ENCODE assay signal across 23 cellular contexts in the genomic region with DNA sequence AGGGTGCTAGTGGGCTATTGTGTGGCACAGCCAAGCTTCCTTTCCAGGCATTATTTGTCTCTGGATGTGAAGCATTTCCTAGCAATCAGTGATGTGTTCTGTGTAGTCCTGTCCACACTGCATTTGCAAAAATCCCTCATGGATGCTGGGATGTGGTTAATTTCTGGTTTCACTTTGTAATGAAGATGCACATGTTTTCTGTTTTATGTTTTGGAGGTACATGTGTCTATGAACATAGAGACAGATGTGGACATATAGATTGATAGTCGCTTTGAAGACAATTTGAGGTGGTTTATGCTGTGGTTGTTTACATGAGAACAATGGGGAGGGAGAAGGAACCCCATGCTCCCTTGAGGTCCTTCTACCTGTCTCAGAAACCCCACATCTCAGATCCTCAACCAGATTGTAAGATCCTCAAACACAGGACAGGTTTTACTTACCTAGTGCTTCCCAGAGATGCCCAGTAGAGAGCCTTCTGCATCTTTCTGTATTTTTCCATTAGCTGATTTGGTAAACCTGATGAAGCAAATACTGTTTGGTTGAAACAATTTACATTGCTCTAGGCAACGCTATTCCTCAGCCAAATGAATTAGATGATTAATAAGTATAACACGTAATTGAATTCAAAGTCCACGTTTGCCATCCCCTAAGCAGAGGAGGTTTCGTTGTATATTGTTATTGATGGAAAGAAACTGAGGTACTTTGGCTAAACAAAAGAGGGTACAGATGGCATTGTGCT.
DNase-seq lines count a peak whose midpoint lies in the region; ATAC-seq, FAIRE-seq and TF ChIP-seq lines count a peak whose summit lies in the region.
"Had no signal": no experiment of that assay in that cellular context is flagged by ENCODE, and none has a peak within 500 bp of the region (broad histone marks: within the 10 kb centered on the region; RNA-seq: fewer than 3 reads in every experiment).

No MANE protein-coding gene starts in this region.

- no peak overlapping the region for H3K9ac ChIP-seq in GM23248

- no peaks in the 10 kb centered on the region for H3K9me2 ChIP-seq in GM23248 (ENCODE audit: insufficient read depth)

- CTCF ChIA-PET in Panc1 (lab: Charles Lee) = no interaction called here

- intact Hi-C loops in Panc1 (cut with micrococcal nuclease; ENCODE audit: unreplicated experiment) = loop anchor here (5.0 kb wide), 4 partner anchors 107 to 278 kb away; no protein-coding TSS in a partner anchor
- intact Hi-C loops in activated T-helper 1 cell treated with anti-CD3 and anti-CD28 coated beads, Interleukin-12 subunit alpha, Interleukin-12 subunit beta, Interleukin-2, Interleukin-4 antibody, amounts not matched to agents 30 ng/mL and 10 ng/mL and 1 ng/mL, durations not matched to agents 14 hours and 24 hours and 36 hours (cut with micrococcal nuclease) = no loop called here

- no peak overlapping the region for H3K4me2 ChIP-seq in GM23248 (ENCODE audit: unreplicated experiment)

- H3K27ac Mint-ChIP-seq in activated T-helper 1 cell treated with anti-CD3 and anti-CD28 coated beads, Interleukin-12 subunit alpha, Interleukin-12 subunit beta, Interleukin-2, Interleukin-4 antibody, amounts not matched to agents 30 ng/mL and 10 ng/mL and 1 ng/mL, durations not matched to agents 14 hours and 24 hours and 36 hours = no peak overlapping the region
- H3K27ac Mint-ChIP-seq: activated CD8-positive, alpha-beta T cell treated with anti-CD3 and anti-CD28 coated beads for 36 hours; dendritic cell treated with granulocyte-macrophage colony-stimulating factor and Interleukin-4, amounts not matched to agents 40 ng/mL and 50 ng/mL, for 4 days had no signal

- peaks cover 40% of the 10 kb centered on the region for H3F3A ChIP-seq in GM23248 (ENCODE audit: insufficient read depth)

- in situ Hi-C loops in GM23248 (cut with MboI) = loop anchor here (10.0 kb wide), 1 partner anchor 110 kb away; no protein-coding TSS in a partner anchor
- in situ Hi-C loops in Panc1 (cut with HindIII; ENCODE audit: low pct_unique_long_range_greater_than_20kb, low sequenced_read_pairs) = no loop called here

- TF ChIP-seq CTCF in Panc1 (IDR thresholded peaks at IDR 0.05) (no peak), bronchial epithelial cell (IDR thresholded peaks at IDR 0.05; ENCODE audit: insufficient read depth, low read length, severe bottlenecking) (no peak)

- DNase-seq in GM23248 (peak; percentile 65), Panc1 (ENCODE audit: low read depth, low spot score) (no peak), bronchial epithelial cell (ENCODE audit: low read depth) (peak; percentile 55), small intestine (peak; percentile 42), DMS79 (lab: John Stamatoyannopoulos, UW) (no peak)
- no peak for DNase-seq in activated T-helper 1 cell treated with anti-CD3 and anti-CD28 coated beads, Interleukin-12 subunit alpha, Interleukin-12 subunit beta, Interleukin-2, Interleukin-4 antibody, amounts not matched to agents 30 ng/mL and 10 ng/mL and 1 ng/mL, durations not matched to agents 14 hours and 24 hours and 36 hours (ENCODE audit: low spot score)
- DNase-seq: activated CD8-positive, alpha-beta T cell treated with anti-CD3 and anti-CD28 coated beads for 36 hours; activated gamma-delta T cell treated with Interleukin-2 at 50 U/mL for 16 hours; caudate nucleus; heart right ventricle; naive thymus-derived CD4-positive, alpha-beta T cell; NCI-H1417; NCI-H2081 treated with DMSO at 0.1 percent for 48 hours; NCI-H345; NCI-H748 treated with DMSO at 0.1 percent for 48 hours; nucleus accumbens; Right ventricle myocardium superior; trophoblast cell had no signal

- peaks cover 3% of the 10 kb centered on the region for H3K36me3 Mint-ChIP-seq in activated T-helper 1 cell treated with anti-CD3 and anti-CD28 coated beads, Interleukin-12 subunit alpha, Interleukin-12 subunit beta, Interleukin-2, Interleukin-4 antibody, amounts not matched to agents 30 ng/mL and 10 ng/mL and 1 ng/mL, durations not matched to agents 14 hours and 24 hours and 36 hours (ENCODE audit: low read depth)

- H3K4me3 Mint-ChIP-seq in activated T-helper 1 cell treated with anti-CD3 and anti-CD28 coated beads, Interleukin-12 subunit alpha, Interleukin-12 subunit beta, Interleukin-2, Interleukin-4 antibody, amounts not matched to agents 30 ng/mL and 10 ng/mL and 1 ng/mL, durations not matched to agents 14 hours and 24 hours and 36 hours = no peak overlapping the region
- H3K4me3 Mint-ChIP-seq: activated CD8-positive, alpha-beta T cell treated with anti-CD3 and anti-CD28 coated beads for 36 hours; dendritic cell treated with granulocyte-macrophage colony-stimulating factor and Interleukin-4, amounts not matched to agents 40 ng/mL and 50 ng/mL, for 4 days; naive thymus-derived CD4-positive, alpha-beta T cell had no signal

- POLR2A ChIA-PET in Panc1 (lab: Charles Lee) = interaction anchor here (0.6 kb wide), 1 partner anchor 10 kb away, joined by 5 read pairs; no protein-coding TSS in a partner anchor

- FAIRE-seq in bronchial epithelial cell (lab: Jason Lieb, UNC) = peak; percentile 89
- FAIRE-seq in small intestine (lab: Jason Lieb, UNC) = no peak
- FAIRE-seq: endometrium, GM12891 had no signal

- peaks cover 5% of the 10 kb centered on the region for H3K27me3 Mint-ChIP-seq in activated T-helper 1 cell treated with anti-CD3 and anti-CD28 coated beads, Interleukin-12 subunit alpha, Interleukin-12 subunit beta, Interleukin-2, Interleukin-4 antibody, amounts not matched to agents 30 ng/mL and 10 ng/mL and 1 ng/mL, durations not matched to agents 14 hours and 24 hours and 36 hours (ENCODE audit: insufficient read depth)
- H3K27me3 Mint-ChIP-seq: activated CD8-positive, alpha-beta T cell treated with anti-CD3 and anti-CD28 coated beads for 36 hours had no signal

- H3K27ac ChIP-seq in GM23248 (no peak overlapping the region), Panc1 (ENCODE audit: low read length) (peak overlapping the region; percentile 99), small intestine (ENCODE audit: low read depth in 1 of 2, low read length in 1 of 2) (no peak overlapping the region)
- H3K27ac ChIP-seq: heart right ventricle had no signal

- H3K9me3 Mint-ChIP-seq in activated T-helper 1 cell treated with anti-CD3 and anti-CD28 coated beads, Interleukin-12 subunit alpha, Interleukin-12 subunit beta, Interleukin-2, Interleukin-4 antibody, amounts not matched to agents 30 ng/mL and 10 ng/mL and 1 ng/mL, durations not matched to agents 14 hours and 24 hours and 36 hours = no peaks in the 10 kb centered on the region
- H3K9me3 Mint-ChIP-seq: activated CD8-positive, alpha-beta T cell treated with anti-CD3 and anti-CD28 coated beads for 36 hours; dendritic cell treated with granulocyte-macrophage colony-stimulating factor and Interleukin-4, amounts not matched to agents 40 ng/mL and 50 ng/mL, for 4 days had no signal

- H3K36me3 ChIP-seq in GM23248 (ENCODE audit: low read depth) (no peaks in the 10 kb centered on the region), Panc1 (ENCODE audit: control insufficient read depth, insufficient read depth, low read length) (no peaks in the 10 kb centered on the region), bronchial epithelial cell (ENCODE audit: control insufficient read depth, insufficient read depth, low read length) (no peaks in the 10 kb centered on the region), small intestine (ENCODE audit: control insufficient read depth in 2 of 2, insufficient read depth in 2 of 2, low read length in 2 of 2) (no peaks in the 10 kb centered on the region)
- H3K36me3 ChIP-seq: heart right ventricle had no signal

- ATAC-seq in Panc1 = no peak
- ATAC-seq in GM21576 (IDR thresholded peaks at IDR 0.05; ENCODE audit: unreplicated experiment) = no peak
- ATAC-seq: activated CD4-positive, CD25-positive, alpha-beta regulatory T cell treated with anti-CD3 and anti-CD28 coated beads, Interleukin-2, amount 50 U/mL, for 24 hours; activated CD8-positive, alpha-beta T cell treated with anti-CD3 and anti-CD28 coated beads for 36 hours; heart right ventricle; naive thymus-derived CD4-positive, alpha-beta T cell had no signal

- no peaks in the 10 kb centered on the region for H3K27me3 ChIP-seq in GM23248 (replicated peaks; ENCODE audit: insufficient read depth)
- H3K27me3 ChIP-seq in Panc1 (ENCODE audit: control insufficient read depth, insufficient read depth, low read length) = no peaks in the 10 kb centered on the region
- no peaks in the 10 kb centered on the region for H3K27me3 ChIP-seq in bronchial epithelial cell (ENCODE audit: control insufficient read depth, insufficient read depth, low read length)
- H3K27me3 ChIP-seq in small intestine (ENCODE audit: control insufficient read depth in 2 of 2, insufficient read depth in 2 of 2, low read length in 2 of 2) = no peaks in the 10 kb centered on the region

- no peak overlapping the region for H2AFZ ChIP-seq in GM23248

- peaks cover 29% of the 10 kb centered on the region for H3K4me1 Mint-ChIP-seq in activated T-helper 1 cell treated with anti-CD3 and anti-CD28 coated beads, Interleukin-12 subunit alpha, Interleukin-12 subunit beta, Interleukin-2, Interleukin-4 antibody, amounts not matched to agents 30 ng/mL and 10 ng/mL and 1 ng/mL, durations not matched to agents 14 hours and 24 hours and 36 hours (ENCODE audit: low read depth)

- BruUV-seq in Panc1 (replicated peaks; lab: Mats Ljungman, UMichigan) = no TSS peak

- WGBS in GM23248 (ENCODE audit: low coverage in 1 of 2, low lambda C conversion rate in 2 of 2, missing lambda C conversion rate in 2 of 2), 2 experiments = 53 to 67% methylated on average over 5 of the region's 5 CpGs
- 19 to 58% (median 39%) methylated on average over 5 of the region's 5 CpGs for WGBS in small intestine, 3 donors

- H3K9me3 ChIP-seq in GM23248 (ENCODE audit: low read depth) = no peaks in the 10 kb centered on the region
- H3K9me3 ChIP-seq in Panc1 (ENCODE audit: control insufficient read depth, insufficient read depth, low read depth, low read length) = peaks cover 8% of the 10 kb centered on the region; the same call in 1 of the 2 replicates
- H3K9me3 ChIP-seq in small intestine (ENCODE audit: control insufficient read depth, low read depth) = no peaks in the 10 kb centered on the region
- H3K9me3 ChIP-seq: heart right ventricle had no signal

- H4K20me1 ChIP-seq in GM23248 (ENCODE audit: insufficient read depth) = no peaks in the 10 kb centered on the region

- H3K4me3 ChIP-seq in GM23248 (no peak overlapping the region), Panc1 (ENCODE audit: low read depth in 2 of 2, low read length in 2 of 2) (no peak overlapping the region), bronchial epithelial cell (ENCODE audit: low read depth, low read length) (no peak overlapping the region), small intestine (ENCODE audit: low read depth in 1 of 2, low read length in 2 of 2) (no peak overlapping the region)
- H3K4me3 ChIP-seq: heart right ventricle had no signal

- no peaks in the 10 kb centered on the region for H3K79me2 ChIP-seq in GM23248 (ENCODE audit: insufficient read depth)

- peaks cover 43% of the 10 kb centered on the region for H3K4me1 ChIP-seq in GM23248 (ENCODE audit: insufficient read depth)
- peaks cover 75% of the 10 kb centered on the region for H3K4me1 ChIP-seq in Panc1 (ENCODE audit: control insufficient read depth, insufficient read depth, low read length)
- no peaks in the 10 kb centered on the region for H3K4me1 ChIP-seq in small intestine (ENCODE audit: control insufficient read depth in 2 of 2, insufficient read depth in 1 of 2, low read depth in 1 of 2, low read length in 1 of 2)

Comparison
In these comparisons a context has a peak if more than half of its experiments do, and no peak if none do; other contexts are left out.
1. DNase-seq: peak in GM23248 (single experiment), bronchial epithelial cell (single experiment) and small intestine (single experiment); none in Panc1 (single experiment), DMS79 (single experiment) and activated T-helper 1 cell treated with anti-CD3 and anti-CD28 coated beads, Interleukin-12 subunit alpha, Interleukin-12 subunit beta, Interleukin-2, Interleukin-4 antibody, amounts not matched to agents 30 ng/mL and 10 ng/mL and 1 ng/mL, durations not matched to agents 14 hours and 24 hours and 36 hours (single experiment).